In the genomic region with DNA sequence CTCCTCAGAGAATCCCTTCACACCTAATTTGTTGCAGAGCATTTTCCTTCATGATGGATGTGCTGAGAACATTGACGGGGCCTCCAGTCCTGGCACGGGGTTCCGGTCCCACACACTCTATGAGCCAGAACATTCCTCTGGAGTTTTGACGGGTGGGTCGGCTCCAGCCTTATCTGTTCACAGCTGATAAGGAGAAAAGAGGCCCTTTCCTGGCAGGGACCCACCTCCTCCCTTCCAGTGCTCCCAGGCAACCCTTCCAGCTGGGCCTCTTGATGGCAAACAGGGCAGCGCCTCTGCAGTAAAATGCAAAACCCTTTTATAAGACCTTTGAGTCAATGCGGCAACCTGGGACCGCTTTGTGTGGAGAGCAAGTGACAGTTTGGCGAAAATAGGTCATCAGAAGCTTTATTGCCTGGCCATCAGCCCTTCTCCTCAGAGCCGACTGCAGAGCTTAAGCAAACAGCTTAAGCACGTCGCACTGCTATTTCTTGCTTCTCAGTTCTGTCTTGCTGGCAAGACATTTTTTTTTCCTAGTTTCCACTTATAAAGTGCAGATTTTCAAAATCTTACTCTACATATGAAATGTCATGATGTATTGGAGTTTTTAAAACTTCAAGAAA, we compare ENCODE assay signal across 16 cellular contexts. TPM values are rescaled to one million over a fixed set of nuclear protein-coding genes. Genes with fewer than 3 reads are reported as not detected.
"Had no signal": no experiment of that assay in that cellular context is flagged by ENCODE, and none has a peak within 500 bp of the region (broad histone marks: within the 10 kb centered on the region; RNA-seq: fewer than 3 reads in every experiment).

No MANE protein-coding gene starts in this region.

RNA-seq across cellular contexts. Expression of gene CFC1B, which starts 2.4 kb away (rescaled TPM):
- total RNA-seq: activated CD4-positive, alpha-beta memory T cell treated with anti-CD3 and anti-CD28 coated beads, Interleukin-2, amount 10 ng/mL, durations not matched to agents 7 days and 5 days; activated CD4-positive, alpha-beta T cell treated with anti-CD3 and anti-CD28 coated beads for 36 hours; activated CD4-positive, alpha-beta T cell treated with anti-CD3 and anti-CD28 coated beads, Interleukin-2, amount 10 ng/mL, durations not matched to agents 7 days and 5 days; activated CD8-positive, alpha-beta memory T cell treated with anti-CD3 and anti-CD28 coated beads, Interleukin-2, amount 10 ng/mL, durations not matched to agents 7 days and 5 days; activated CD8-positive, alpha-beta T cell treated with anti-CD3 and anti-CD28 coated beads, Interleukin-2, amount 10 ng/mL, durations not matched to agents 7 days and 5 days; activated naive CD8-positive, alpha-beta T cell treated with anti-CD3 and anti-CD28 coated beads, Interleukin-2, amount 10 ng/mL, durations not matched to agents 7 days and 5 days; activated T-helper 2 cell treated with anti-CD3 and anti-CD28 coated beads, Interferon-gamma antibody, Interleukin-2, Interleukin-4, amounts not matched to agents 10 μg/mL and 5 μg/mL and 100 μg/mL, durations not matched to agents 14 hours and 24 hours and 36 hours; astrocyte; body of pancreas; breast epithelium; cardiac septum; T-cell; T-helper 1 cell treated with Interleukin-12 subunit alpha and Interleukin-12 subunit beta and Interleukin-4 antibody, amounts not matched to agents 30 ng/mL and 1 ng/mL, for 36 hours; T-helper 17 cell; T-helper 2 cell treated with Interferon-gamma antibody and Interleukin-4, amounts not matched to agents 100 ng/mL and 5 ng/mL, for 36 hours; WTC11 had no signal

RNA-seq across cellular contexts. Expression of gene POTEI, which starts 9.5 kb away (rescaled TPM):
- total RNA-seq: activated CD4-positive, alpha-beta memory T cell treated with anti-CD3 and anti-CD28 coated beads, Interleukin-2, amount 10 ng/mL, durations not matched to agents 7 days and 5 days; activated CD4-positive, alpha-beta T cell treated with anti-CD3 and anti-CD28 coated beads for 36 hours; activated CD4-positive, alpha-beta T cell treated with anti-CD3 and anti-CD28 coated beads, Interleukin-2, amount 10 ng/mL, durations not matched to agents 7 days and 5 days; activated CD8-positive, alpha-beta memory T cell treated with anti-CD3 and anti-CD28 coated beads, Interleukin-2, amount 10 ng/mL, durations not matched to agents 7 days and 5 days; activated CD8-positive, alpha-beta T cell treated with anti-CD3 and anti-CD28 coated beads, Interleukin-2, amount 10 ng/mL, durations not matched to agents 7 days and 5 days; activated naive CD8-positive, alpha-beta T cell treated with anti-CD3 and anti-CD28 coated beads, Interleukin-2, amount 10 ng/mL, durations not matched to agents 7 days and 5 days; activated T-helper 2 cell treated with anti-CD3 and anti-CD28 coated beads, Interferon-gamma antibody, Interleukin-2, Interleukin-4, amounts not matched to agents 10 μg/mL and 5 μg/mL and 100 μg/mL, durations not matched to agents 14 hours and 24 hours and 36 hours; cardiac septum; T-cell; T-helper 1 cell treated with Interleukin-12 subunit alpha and Interleukin-12 subunit beta and Interleukin-4 antibody, amounts not matched to agents 30 ng/mL and 1 ng/mL, for 36 hours; T-helper 17 cell; T-helper 2 cell treated with Interferon-gamma antibody and Interleukin-4, amounts not matched to agents 100 ng/mL and 5 ng/mL, for 36 hours had no signal
